Comparison of ENCODE assay signal across 21 cellular contexts in the genomic region with DNA sequence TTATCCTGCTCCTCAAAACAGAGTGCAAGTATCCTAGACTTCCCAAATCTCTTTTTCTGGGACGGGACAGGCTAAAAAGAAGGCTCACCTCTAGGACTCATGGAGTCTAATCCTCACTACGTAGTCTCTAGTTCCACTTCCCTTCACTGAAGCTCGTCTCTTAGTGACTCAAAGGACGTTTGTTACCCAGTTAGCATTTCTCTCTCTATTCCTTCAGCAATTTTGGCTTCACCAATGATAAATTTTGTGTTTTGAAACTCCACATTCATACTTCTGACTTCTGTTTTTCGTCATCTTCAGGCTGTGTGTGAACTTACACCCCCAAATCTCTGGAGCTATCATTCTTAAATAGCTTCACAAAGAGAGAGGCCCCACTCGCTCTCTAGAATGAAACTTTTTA.
A peak's percentile ranks its signal among the peaks of the same experiment; 100 is the strongest.
DNase-seq lines count a peak whose midpoint lies in the region; ATAC-seq, FAIRE-seq and TF ChIP-seq lines count a peak whose summit lies in the region.
"Had no signal": no experiment of that assay in that cellular context is flagged by ENCODE, and none has a peak within 500 bp of the region (broad histone marks: within the 10 kb centered on the region; RNA-seq: fewer than 3 reads in every experiment).

No MANE protein-coding gene starts in this region.

- no peak overlapping the region for H3K23ac ChIP-seq in neuronal stem cell (ENCODE audit: low read depth, low read length, poor library complexity)

- no peaks in the 10 kb centered on the region for H3K4me1 ChIP-seq in neuronal stem cell (ENCODE audit: control insufficient read depth in 2 of 2, insufficient read depth in 1 of 2, low read depth in 1 of 2, low read length in 2 of 2)
- H3K4me1 ChIP-seq: Peyer's patch had no signal

- H3K18ac ChIP-seq in neuronal stem cell (ENCODE audit: low read length): no peak overlapping the region

- no peak overlapping the region for H3K4me3 ChIP-seq in neuronal stem cell (ENCODE audit: low read length in 2 of 2)
- H3K4me3 ChIP-seq: mucosa of descending colon, pancreas, Peyer's patch, smooth muscle cell had no signal

- H2BK120ac ChIP-seq in neuronal stem cell (ENCODE audit: low read depth, low read length): no peak overlapping the region

- ATAC-seq in GM18870 (IDR thresholded peaks at IDR 0.05; ENCODE audit: unreplicated experiment) (peak; percentile 68), HG02610 (IDR thresholded peaks at IDR 0.05; ENCODE audit: unreplicated experiment) (peak; percentile 47), HG03378 (IDR thresholded peaks at IDR 0.05; ENCODE audit: unreplicated experiment) (peak; percentile 46)
- ATAC-seq: activated CD4-positive, CD25-positive, alpha-beta regulatory T cell treated with anti-CD3 and anti-CD28 coated beads, Interleukin-2, amount 50 U/mL, for 24 hours; HepG2; mucosa of descending colon; pancreas had no signal

- no peak overlapping the region for H3K14ac ChIP-seq in neuronal stem cell (ENCODE audit: low read length)

- no peak overlapping the region for H2AFZ ChIP-seq in neuronal stem cell (ENCODE audit: low read length)

- H3K27me3 ChIP-seq in neuronal stem cell (ENCODE audit: control insufficient read depth in 3 of 3, insufficient read depth in 3 of 3, low read depth in 1 of 3, low read length in 3 of 3): no peaks in the 10 kb centered on the region
- H3K27me3 ChIP-seq: pancreas, Peyer's patch had no signal

- H2BK12ac ChIP-seq in neuronal stem cell (ENCODE audit: low read length): no peak overlapping the region

- no CpG with 5 or more reads among the region's 6 CpGs for WGBS in neuronal stem cell (ENCODE audit: extremely low coverage in 2 of 2, insufficient read length in 2 of 2, insufficient replicate concordance in 1 of 2), 2 donors

- H3K9me3 ChIP-seq in neuronal stem cell (replicated peaks in 1 of 2; ENCODE audit: control insufficient read depth in 2 of 2, insufficient read depth in 1 of 2, low read depth in 1 of 2, low read length in 2 of 2): no peaks in the 10 kb centered on the region
- H3K9me3 ChIP-seq: mucosa of descending colon, pancreas, Peyer's patch had no signal

- H3K27ac ChIP-seq in 22Rv1: peak overlapping the region; percentile 25; the same call in 1 of the 2 replicates
- no peak overlapping the region for H3K27ac ChIP-seq in neuronal stem cell (replicated peaks; ENCODE audit: low read length)
- H3K27ac ChIP-seq: pancreas, Peyer's patch had no signal

- no peak for FAIRE-seq in frontal cortex (lab: Jason Lieb, UNC)
- FAIRE-seq: A204.1, HepG2, keratinocyte, pancreas had no signal

- no peak overlapping the region for H2BK5ac ChIP-seq in neuronal stem cell (ENCODE audit: low read length)

- no peak overlapping the region for H4K8ac ChIP-seq in neuronal stem cell (ENCODE audit: low read depth, low read length)

- no peak overlapping the region for H4K91ac ChIP-seq in neuronal stem cell (ENCODE audit: low read depth, low read length, poor library complexity)

- DNase-seq in COLO829 (ENCODE audit: low spot score): no peak
- no peak for DNase-seq in NCI-H1436 (lab: John Stamatoyannopoulos, UW)
- DNase-seq in neuronal stem cell (ENCODE audit: low spot score): no peak
- no peak for DNase-seq in frontal cortex (ENCODE audit: low spot score in 2 of 2)
- DNase-seq: activated naive CD8-positive, alpha-beta T cell treated with anti-CD3 and anti-CD28 coated beads for 36 hours; glutamatergic neuron; mucosa of descending colon; NCI-H1092; NCI-H345; pancreas; Peyer's patch; substantia nigra had no signal

- no peak for TF ChIP-seq CTCF in 22Rv1 (IDR thresholded peaks at IDR 0.05)

- no peaks in the 10 kb centered on the region for H3K36me3 ChIP-seq in neuronal stem cell (replicated peaks in 1 of 2; ENCODE audit: control insufficient read depth in 2 of 2, insufficient read depth in 2 of 2, low read length in 2 of 2)
- H3K36me3 ChIP-seq: pancreas, Peyer's patch had no signal

- no peak overlapping the region for H2AK5ac ChIP-seq in neuronal stem cell (ENCODE audit: low read depth, low read length)

- H3K4ac ChIP-seq in neuronal stem cell (ENCODE audit: low read length): no peak overlapping the region

- H2BK15ac ChIP-seq in neuronal stem cell (ENCODE audit: low read length): no peak overlapping the region

- no peaks in the 10 kb centered on the region for H3K79me1 ChIP-seq in neuronal stem cell (ENCODE audit: low read depth, low read length)

- no peak overlapping the region for H3K4me2 ChIP-seq in neuronal stem cell (ENCODE audit: insufficient read depth, low read length, poor library complexity, severe bottlenecking)
- H3K4me2 ChIP-seq: smooth muscle cell had no signal

- H3K9ac ChIP-seq in neuronal stem cell (ENCODE audit: low read depth, low read length, poor library complexity): no peak overlapping the region
